ENCODE assay signal across 1 cellular context in genomic region chr1:184745929-184746583, GRCh38.
TF ChIP-seq lines count a peak whose summit lies in the region.

No MANE protein-coding gene starts in this region.

TF ChIP-seq in K562, 482 proteins besides CTCF, POLR2A, EP300 and RAD21 (continued from another document and continues in another):
- TF ChIP-seq ZNF740 (CRISPR knock-in tag; IDR thresholded peaks at IDR 0.05) (no peak), ZNF740 (tag; IDR thresholded peaks at IDR 0.05) (peak in 1 of 2 experiments; percentile 26; a peak in 1 of 4 replicates), DEAF1 (CRISPR knock-in tag; IDR thresholded peaks at IDR 0.05) (no peak), CTBP1 (IDR thresholded peaks at IDR 0.05; ENCODE audit: borderline replicate concordance) (no peak), RNF2 (IDR thresholded peaks at IDR 0.05) (0 out of 2 replicates have a peak, but pooled peaks have one; percentile 31), ZNF140 (CRISPR knock-in tag; IDR thresholded peaks at IDR 0.05) (no peak), NCOA6 (IDR thresholded peaks at IDR 0.05) (no peak), CTCFL (IDR thresholded peaks at IDR 0.05; ENCODE audit: borderline replicate concordance, insufficient read depth, low read depth, low read length, poor library complexity, severe bottlenecking) (no peak), ESRRB (CRISPR knock-in tag; IDR thresholded peaks at IDR 0.05; ENCODE audit: borderline replicate concordance) (no peak), FOS (IDR thresholded peaks at IDR 0.05; ENCODE audit: extremely low read depth, insufficient read length) (no peak), E2F1 (CRISPR knock-in tag; IDR thresholded peaks at IDR 0.05) (no peak), PKNOX1 (IDR thresholded peaks at IDR 0.05) (peak; percentile 35; the same call in 1 of the 2 replicates), CBFA2T3 (IDR thresholded peaks at IDR 0.05) (peak; percentile 25; the same call in 1 of the 2 replicates), TCF15 (CRISPR knock-in tag; IDR thresholded peaks at IDR 0.05) (no peak), SOX6 (IDR thresholded peaks at IDR 0.05) (peak; percentile 33; the same call in 1 of the 2 replicates), USF2 (CRISPR knock-in tag; IDR thresholded peaks at IDR 0.05) (no peak), MEIS2 (IDR thresholded peaks at IDR 0.05; ENCODE audit: partially characterized antibody) (peak; percentile 73), PBX2 (CRISPR knock-in tag; IDR thresholded peaks at IDR 0.05; ENCODE audit: low read depth) (no peak), PBX2 (tag; conservative IDR thresholded peaks at IDR 0.05; ENCODE audit: low read depth) (peak; percentile 79), ZNF766 (CRISPR knock-in tag; conservative IDR thresholded peaks at IDR 0.05) (peak; percentile 58; the same call in 1 of the 2 replicates), LEF1 (IDR thresholded peaks at IDR 0.05) (peak; percentile 61; the same call in 1 of the 2 replicates), E2F5 (CRISPR knock-in tag; IDR thresholded peaks at IDR 0.05) (no peak), CHD4 (IDR thresholded peaks at IDR 0.05; ENCODE audit: insufficient read depth, insufficient replicate concordance, low read depth, low read length, poor library complexity, severe bottlenecking) (no peak), TEAD2 (tag; IDR thresholded peaks at IDR 0.05) (no peak), ZNF717 (CRISPR knock-in tag; IDR thresholded peaks at IDR 0.05) (no peak), PURB (CRISPR knock-in tag; IDR thresholded peaks at IDR 0.05; ENCODE audit: low read depth) (no peak), MAZ (CRISPR knock-in tag; conservative IDR thresholded peaks at IDR 0.05 in 1 of 2, IDR thresholded peaks at IDR 0.05 in 1 of 2) (peak in 1 of 2 experiments; percentile 13; a peak in 1 of 4 replicates), DDX20 (tag; IDR thresholded peaks at IDR 0.05; ENCODE audit: low read depth) (peak; percentile 15; the same call in 1 of the 2 replicates), ATF3 (IDR thresholded peaks at IDR 0.05) (0 out of 2 replicates have a peak, but pooled peaks have one; percentile 6), ATF3 (CRISPR knock-in tag; conservative IDR thresholded peaks at IDR 0.05) (no peak), LARP7 (IDR thresholded peaks at IDR 0.05) (no peak), MEF2A (IDR thresholded peaks at IDR 0.05; ENCODE audit: control insufficient read depth, low read depth, low read length) (no peak), SAFB (IDR thresholded peaks at IDR 0.05; ENCODE audit: borderline replicate concordance, low read depth, low read length) (no peak), HNRNPL (IDR thresholded peaks at IDR 0.05; ENCODE audit: low read depth, low read length) (no peak), PHTF2 (CRISPR knock-in tag; IDR thresholded peaks at IDR 0.05) (no peak), ZNF77 (CRISPR knock-in tag; IDR thresholded peaks at IDR 0.05) (no peak), HINFP (tag; conservative IDR thresholded peaks at IDR 0.05; ENCODE audit: low read depth) (0 out of 2 replicates have a peak, but pooled peaks have one; percentile 18), ZNF592 (IDR thresholded peaks at IDR 0.05) (peak; percentile 48; the same call in 1 of the 2 replicates), EWSR1 (IDR thresholded peaks at IDR 0.05; ENCODE audit: borderline replicate concordance, low read depth, partially characterized antibody) (no peak), RHOXF2B (CRISPR knock-in tag; conservative IDR thresholded peaks at IDR 0.05) (no peak), CBX3 (IDR thresholded peaks at IDR 0.05; ENCODE audit: borderline replicate concordance in 1 of 2, low read length in 2 of 2) (no peak), ATF1 (CRISPR knock-in tag; IDR thresholded peaks at IDR 0.05) (no peak), ATF1 (tag; IDR thresholded peaks at IDR 0.05) (peak; percentile 39; the same call in 1 of the 2 replicates), CBX8 (IDR thresholded peaks at IDR 0.05; ENCODE audit: borderline replicate concordance, extremely low read depth, low read depth, low read length, poor library complexity, severe bottlenecking) (no peak), MTA3 (IDR thresholded peaks at IDR 0.05; ENCODE audit: borderline replicate concordance) (no peak), PHF21A (IDR thresholded peaks at IDR 0.05; ENCODE audit: borderline replicate concordance, low read depth) (no peak)
